22 cellular contexts compared by ENCODE assay signal in the genomic region with DNA sequence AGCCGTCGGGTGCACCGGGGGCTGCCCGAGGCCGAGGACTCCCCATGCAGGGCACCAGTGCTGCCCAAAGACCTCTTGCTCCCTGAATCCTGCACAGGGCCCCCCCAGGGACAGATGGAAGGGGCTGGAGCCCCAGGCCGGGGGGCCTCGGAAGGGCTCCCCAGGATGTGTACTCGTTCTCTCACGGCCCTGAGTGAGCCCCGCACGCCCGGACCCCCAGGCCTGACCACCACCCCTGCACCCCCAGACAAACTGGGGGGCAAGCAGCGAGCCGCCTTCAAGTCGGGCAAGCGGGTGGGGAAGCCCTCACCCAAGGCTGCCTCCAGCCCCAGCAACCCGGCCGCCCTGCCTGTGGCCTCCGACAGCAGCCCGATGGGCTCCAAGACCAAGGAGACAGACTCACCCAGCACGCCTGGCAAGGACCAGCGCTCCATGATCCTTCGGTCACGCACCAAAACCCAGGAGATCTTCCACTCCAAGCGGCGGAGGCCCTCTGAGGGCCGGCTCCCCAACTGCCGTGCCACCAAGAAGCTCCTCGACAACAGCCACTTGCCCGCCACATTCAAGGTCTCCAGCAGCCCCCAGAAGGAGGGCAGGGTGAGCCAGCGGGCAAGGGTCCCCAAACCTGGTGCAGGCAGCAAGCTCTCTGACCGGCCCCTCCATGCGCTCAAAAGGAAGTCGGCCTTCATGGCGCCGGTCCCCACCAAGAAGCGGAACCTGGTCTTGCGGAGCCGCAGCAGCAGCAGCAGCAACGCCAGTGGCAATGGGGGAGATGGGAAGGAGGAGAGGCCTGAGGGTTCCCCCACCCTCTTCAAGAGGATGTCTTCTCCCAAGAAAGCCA.
"Had no signal": no experiment of that assay in that cellular context is flagged by ENCODE, and none has a peak within 500 bp of the region (broad histone marks: within the 10 kb centered on the region; RNA-seq: fewer than 3 reads in every experiment).

No MANE protein-coding gene starts in this region.

- H3K9me3 ChIP-seq: SK-N-SH had no signal

- H3K9ac ChIP-seq: SK-N-SH had no signal

- FAIRE-seq: HTR-8/SVneo, RCC 7860 had no signal

- H3K4me2 ChIP-seq: SK-N-SH had no signal

- H3K27ac ChIP-seq: HL-60 had no signal

- DNase-seq: Karpas-422, KG1, MM.1S, NCI-H1092 treated with DMSO at 0.1 percent for 48 hours, NCI-H1436, NCI-H187, NCI-H2029, NCI-H2081 treated with DMSO at 0.1 percent for 48 hours, NCI-H2171, NCI-H226, NCI-H446, NCI-H510A, NCI-H524 treated with DMSO at 0.1 percent for 48 hours, NCI-H69, NCI-H774, RPMI8226, SHP77, SK-N-SH, SW 1271 had no signal
